ENCODE assay signal across 7 cellular contexts in genomic region chr16:24856871-24857270, GRCh38. TPM values are rescaled to one million over a fixed set of nuclear protein-coding genes. Genes with fewer than 3 reads are reported as not detected.
"Had no signal": no experiment of that assay in that cellular context is flagged by ENCODE, and none has a peak within 500 bp of the region (broad histone marks: within the 10 kb centered on the region; RNA-seq: fewer than 3 reads in every experiment).

No MANE protein-coding gene starts in this region.

RNA-seq across cellular contexts. Expression of gene SLC5A11, which starts 11.1 kb away (rescaled TPM):
- total RNA-seq: activated CD4-positive, alpha-beta memory T cell treated with anti-CD3 and anti-CD28 coated beads, Interleukin-2, amount 10 ng/mL, durations not matched to agents 7 days and 5 days; activated CD4-positive, alpha-beta T cell treated with anti-CD3 and anti-CD28 coated beads for 36 hours; activated CD4-positive, alpha-beta T cell treated with anti-CD3 and anti-CD28 coated beads, Interleukin-2, amount 10 ng/mL, durations not matched to agents 24 days and 14 days; activated CD4-positive, alpha-beta T cell treated with anti-CD3 and anti-CD28 coated beads, Interleukin-2, amount 10 ng/mL, durations not matched to agents 7 days and 5 days; activated CD8-positive, alpha-beta memory T cell treated with anti-CD3 and anti-CD28 coated beads, Interleukin-2, amount 10 ng/mL, durations not matched to agents 7 days and 5 days; T-helper 1 cell treated with Interleukin-12 subunit alpha and Interleukin-12 subunit beta and Interleukin-4 antibody, amounts not matched to agents 30 ng/mL and 1 ng/mL, for 36 hours; WTC11 had no signal
